25 cellular contexts compared by ENCODE assay signal in the genomic region with DNA sequence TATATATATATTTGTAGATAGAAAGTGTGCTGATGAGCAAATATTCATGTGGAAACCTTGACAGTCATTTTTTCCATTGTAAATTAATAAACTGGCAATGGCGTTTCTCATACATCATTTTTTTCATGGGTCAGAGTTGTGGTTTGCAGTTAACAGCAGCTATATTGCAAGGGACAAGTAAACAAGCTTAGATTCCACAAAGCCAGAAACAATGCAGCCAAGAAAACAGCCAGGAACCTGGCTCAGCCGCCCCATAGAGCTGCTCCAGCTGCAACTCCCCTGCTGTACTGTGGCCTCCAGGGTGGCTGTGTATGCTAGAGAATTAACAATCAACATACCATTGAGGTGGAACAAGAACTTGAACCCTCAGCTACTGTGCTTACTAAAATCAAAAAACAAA.
"Had no signal": no experiment of that assay in that cellular context is flagged by ENCODE, and none has a peak within 500 bp of the region (broad histone marks: within the 10 kb centered on the region; RNA-seq: fewer than 3 reads in every experiment).

No MANE protein-coding gene starts in this region.

- ATAC-seq: activated CD8-positive, alpha-beta memory T cell treated with anti-CD3 and anti-CD28 coated beads, Interleukin-2, amount 10 ng/mL, durations not matched to agents 7 days and 5 days; activated naive CD8-positive, alpha-beta T cell treated with anti-CD3 and anti-CD28 coated beads, Interleukin-2, amount 50 U/mL, for 24 hours; esophagus mucosa; naive thymus-derived CD8-positive, alpha-beta T cell; stimulated activated naive CD8-positive, alpha-beta T cell treated with anti-CD3 and anti-CD28 coated beads, Interleukin-15, Interleukin-2, amounts not matched to agents 100 U/mL and 50 U/mL, for 24 hours; upper lobe of right lung had no signal

- H3K36me3 ChIP-seq: cardiac muscle cell, left ventricle myocardium inferior, sigmoid colon, thyroid gland, upper lobe of right lung had no signal

- H3K4me1 Mint-ChIP-seq: activated CD4-positive, alpha-beta memory T cell treated with anti-CD3 and anti-CD28 coated beads, Interleukin-2, amount 10 ng/mL, durations not matched to agents 7 days and 5 days; activated CD8-positive, alpha-beta memory T cell treated with anti-CD3 and anti-CD28 coated beads, Interleukin-2, amount 10 ng/mL, durations not matched to agents 7 days and 5 days; activated naive CD8-positive, alpha-beta T cell treated with anti-CD3 and anti-CD28 coated beads, Interleukin-2, amount 50 U/mL, for 24 hours; immature natural killer cell; naive thymus-derived CD8-positive, alpha-beta T cell had no signal

- H3K27me3 ChIP-seq: cardiac muscle cell, sigmoid colon, thyroid gland, upper lobe of right lung had no signal

- H3K4me1 ChIP-seq: left ventricle myocardium inferior, sigmoid colon, thyroid gland, upper lobe of right lung had no signal

- H3K9me3 ChIP-seq: thyroid gland had no signal

- H3K27ac ChIP-seq: cardiac muscle cell, left ventricle myocardium inferior, sigmoid colon, thyroid gland, upper lobe of right lung had no signal

- H3K27me3 Mint-ChIP-seq: activated CD4-positive, alpha-beta memory T cell treated with anti-CD3 and anti-CD28 coated beads, Interleukin-2, amount 10 ng/mL, durations not matched to agents 7 days and 5 days; activated CD8-positive, alpha-beta memory T cell treated with anti-CD3 and anti-CD28 coated beads, Interleukin-2, amount 10 ng/mL, durations not matched to agents 7 days and 5 days; activated naive CD8-positive, alpha-beta T cell treated with anti-CD3 and anti-CD28 coated beads, Interleukin-2, amount 50 U/mL, for 24 hours; dendritic cell treated with granulocyte-macrophage colony-stimulating factor and Interleukin-4, amounts not matched to agents 40 ng/mL and 50 ng/mL, for 4 days; naive thymus-derived CD8-positive, alpha-beta T cell had no signal

- H3K4me3 ChIP-seq: cardiac muscle cell, left ventricle myocardium inferior, sigmoid colon, thyroid gland, upper lobe of right lung had no signal

- DNase-seq: activated CD4-positive, alpha-beta memory T cell treated with anti-CD3 and anti-CD28 coated beads, Interleukin-2, amount 10 ng/mL, durations not matched to agents 7 days and 5 days; activated CD4-positive, alpha-beta T cell treated with anti-CD3 and anti-CD28 coated beads for 48 hours; activated CD8-positive, alpha-beta memory T cell treated with anti-CD3 and anti-CD28 coated beads, Interleukin-2, amount 10 ng/mL, durations not matched to agents 7 days and 5 days; activated effector memory CD4-positive, alpha-beta T cell treated with anti-CD3 and anti-CD28 coated beads, Interleukin-2, amount 50 U/mL, for 16 hours; activated naive CD4-positive, alpha-beta T cell treated with anti-CD3 and anti-CD28 coated beads, Interleukin-2, amount 50 U/mL, for 16 hours; activated naive CD8-positive, alpha-beta T cell treated with anti-CD3 and anti-CD28 coated beads, Interleukin-2, amount 50 U/mL, for 24 hours; activated T-cell treated with anti-CD3 and anti-CD28 coated beads for 4 hours; effector CD8-positive, alpha-beta T cell; foreskin melanocyte; immature natural killer cell; left ventricle myocardium inferior; naive thymus-derived CD8-positive, alpha-beta T cell; retina; sigmoid colon; stimulated activated CD4-positive, alpha-beta T cell treated with anti-CD3 and anti-CD28 coated beads, Interleukin-12 subunit alpha, Interleukin-12 subunit beta, amount 100 ng/mL, for 4 hours; stimulated activated CD4-positive, alpha-beta T cell treated with anti-CD3 and anti-CD28 coated beads, Interleukin-4, amount 100 ng/mL, for 4 hours; stimulated activated naive CD8-positive, alpha-beta T cell treated with anti-CD3 and anti-CD28 coated beads, Interleukin-15, Interleukin-2, amounts not matched to agents 100 U/mL and 50 U/mL, for 24 hours; substantia nigra; thyroid gland; upper lobe of right lung had no signal

- H3K4me3 Mint-ChIP-seq: activated CD4-positive, alpha-beta memory T cell treated with anti-CD3 and anti-CD28 coated beads, Interleukin-2, amount 10 ng/mL, durations not matched to agents 7 days and 5 days; activated CD8-positive, alpha-beta memory T cell treated with anti-CD3 and anti-CD28 coated beads, Interleukin-2, amount 10 ng/mL, durations not matched to agents 7 days and 5 days; activated naive CD8-positive, alpha-beta T cell treated with anti-CD3 and anti-CD28 coated beads, Interleukin-2, amount 50 U/mL, for 24 hours; dendritic cell treated with granulocyte-macrophage colony-stimulating factor and Interleukin-4, amounts not matched to agents 40 ng/mL and 50 ng/mL, for 4 days; immature natural killer cell; mesothelial cell of epicardium; naive thymus-derived CD8-positive, alpha-beta T cell had no signal

- H3K27ac Mint-ChIP-seq: activated CD4-positive, alpha-beta memory T cell treated with anti-CD3 and anti-CD28 coated beads, Interleukin-2, amount 10 ng/mL, durations not matched to agents 7 days and 5 days; activated CD8-positive, alpha-beta memory T cell treated with anti-CD3 and anti-CD28 coated beads, Interleukin-2, amount 10 ng/mL, durations not matched to agents 7 days and 5 days; activated naive CD8-positive, alpha-beta T cell treated with anti-CD3 and anti-CD28 coated beads, Interleukin-2, amount 50 U/mL, for 24 hours; dendritic cell treated with granulocyte-macrophage colony-stimulating factor and Interleukin-4, amounts not matched to agents 40 ng/mL and 50 ng/mL, for 4 days; immature natural killer cell; mesothelial cell of epicardium; naive thymus-derived CD8-positive, alpha-beta T cell; progenitor cell of endocrine pancreas had no signal

- H3K36me3 Mint-ChIP-seq: activated CD8-positive, alpha-beta memory T cell treated with anti-CD3 and anti-CD28 coated beads, Interleukin-2, amount 10 ng/mL, durations not matched to agents 7 days and 5 days; immature natural killer cell; mesothelial cell of epicardium had no signal
